ENCODE assay signal across 29 cellular contexts in genomic region chr1:188825471-188825870, GRCh38.
"Had no signal": no experiment of that assay in that cellular context is flagged by ENCODE, and none has a peak within 500 bp of the region (broad histone marks: within the 10 kb centered on the region; RNA-seq: fewer than 3 reads in every experiment).

No MANE protein-coding gene starts in this region.

- ATAC-seq: activated CD4-positive, CD25-positive, alpha-beta regulatory T cell treated with anti-CD3 and anti-CD28 coated beads, Interleukin-2, amount 50 U/mL, for 24 hours; activated CD8-positive, alpha-beta memory T cell treated with anti-CD3 and anti-CD28 coated beads, Interleukin-2, amount 10 ng/mL, durations not matched to agents 7 days and 5 days; activated CD8-positive, alpha-beta T cell treated with anti-CD3 and anti-CD28 coated beads for 36 hours; activated naive CD8-positive, alpha-beta T cell treated with anti-CD3 and anti-CD28 coated beads, Interleukin-2, amount 50 U/mL, for 24 hours; gastrocnemius medialis; left cardiac atrium; left ventricle myocardium superior; right lobe of liver; stimulated activated naive CD8-positive, alpha-beta T cell treated with anti-CD3 and anti-CD28 coated beads, Interleukin-15, Interleukin-2, amounts not matched to agents 100 U/mL and 50 U/mL, for 24 hours had no signal

- DNase-seq: activated CD4-positive, alpha-beta T cell treated with anti-CD3 and anti-CD28 coated beads, Interleukin-2, amount 50 U/mL, for 1 hour; activated CD8-positive, alpha-beta memory T cell treated with anti-CD3 and anti-CD28 coated beads, Interleukin-2, amount 10 ng/mL, durations not matched to agents 7 days and 5 days; activated CD8-positive, alpha-beta T cell treated with anti-CD3 and anti-CD28 coated beads for 36 hours; activated naive CD8-positive, alpha-beta T cell treated with anti-CD3 and anti-CD28 coated beads, Interleukin-2, amount 50 U/mL, for 24 hours; activated T-cell treated with anti-CD3 and anti-CD28 coated beads, Interleukin-2, amount 50 U/mL, for 48 hours; anterior cingulate cortex; dermis blood vessel endothelial cell; effector CD4-positive, alpha-beta T cell; gastrocnemius medialis; glutamatergic neuron; left cardiac atrium; left ventricle myocardium superior; naive B cell; nephron progenitor cell; right lobe of liver; stimulated activated CD4-positive, alpha-beta T cell treated with anti-CD3 and anti-CD28 coated beads, Interleukin-2, amount 100 ng/mL, for 48 hours; stimulated activated naive CD8-positive, alpha-beta T cell treated with anti-CD3 and anti-CD28 coated beads, Interleukin-15, Interleukin-2, amounts not matched to agents 100 U/mL and 50 U/mL, for 24 hours; T-helper 9 cell; testis; transverse colon; WERI-Rb-1 had no signal

- H3K9me3 Mint-ChIP-seq: activated T-helper 2 cell treated with anti-CD3 and anti-CD28 coated beads, Interferon-gamma antibody, Interleukin-2, Interleukin-4, amounts not matched to agents 10 μg/mL and 5 μg/mL and 100 μg/mL, durations not matched to agents 14 hours and 24 hours and 36 hours; mesothelial cell of epicardium; nephron progenitor cell; T-helper 1 cell treated with Interleukin-12 subunit alpha and Interleukin-12 subunit beta and Interleukin-4 antibody, amounts not matched to agents 30 μg/mL and 1 μg/mL, for 36 hours had no signal

- H3K27me3 ChIP-seq: gastrocnemius medialis, neutrophil, right lobe of liver, testis, transverse colon had no signal

- H3K4me3 Mint-ChIP-seq: activated CD8-positive, alpha-beta memory T cell treated with anti-CD3 and anti-CD28 coated beads, Interleukin-2, amount 10 ng/mL, durations not matched to agents 7 days and 5 days; activated CD8-positive, alpha-beta T cell treated with anti-CD3 and anti-CD28 coated beads for 36 hours; activated naive CD4-positive, alpha-beta T cell treated with anti-CD3 and anti-CD28 coated beads, Interleukin-2, amount 50 U/mL, for 24 hours; activated naive CD8-positive, alpha-beta T cell treated with anti-CD3 and anti-CD28 coated beads, Interleukin-2, amount 50 U/mL, for 24 hours; mesothelial cell of epicardium; naive B cell; nephron progenitor cell; T-helper 1 cell treated with Interleukin-12 subunit alpha and Interleukin-12 subunit beta and Interleukin-4 antibody, amounts not matched to agents 30 μg/mL and 1 μg/mL, for 36 hours had no signal

- H3K4me1 ChIP-seq: gastrocnemius medialis, right lobe of liver, testis, transverse colon had no signal

- H3K36me3 ChIP-seq: gastrocnemius medialis, neutrophil, right lobe of liver, transverse colon, WERI-Rb-1 had no signal

- H3K27me3 Mint-ChIP-seq: activated CD8-positive, alpha-beta memory T cell treated with anti-CD3 and anti-CD28 coated beads, Interleukin-2, amount 10 ng/mL, durations not matched to agents 7 days and 5 days; activated CD8-positive, alpha-beta T cell treated with anti-CD3 and anti-CD28 coated beads for 36 hours; activated naive CD4-positive, alpha-beta T cell treated with anti-CD3 and anti-CD28 coated beads, Interleukin-2, amount 50 U/mL, for 24 hours; activated naive CD8-positive, alpha-beta T cell treated with anti-CD3 and anti-CD28 coated beads, Interleukin-2, amount 50 U/mL, for 24 hours; naive B cell had no signal

- H3K27ac Mint-ChIP-seq: activated CD8-positive, alpha-beta memory T cell treated with anti-CD3 and anti-CD28 coated beads, Interleukin-2, amount 10 ng/mL, durations not matched to agents 7 days and 5 days; activated CD8-positive, alpha-beta T cell treated with anti-CD3 and anti-CD28 coated beads for 36 hours; activated naive CD4-positive, alpha-beta T cell treated with anti-CD3 and anti-CD28 coated beads, Interleukin-2, amount 50 U/mL, for 24 hours; activated naive CD8-positive, alpha-beta T cell treated with anti-CD3 and anti-CD28 coated beads, Interleukin-2, amount 50 U/mL, for 24 hours; activated T-helper 2 cell treated with anti-CD3 and anti-CD28 coated beads, Interferon-gamma antibody, Interleukin-2, Interleukin-4, amounts not matched to agents 10 μg/mL and 5 μg/mL and 100 μg/mL, durations not matched to agents 14 hours and 24 hours and 36 hours; mesothelial cell of epicardium; naive B cell; nephron progenitor cell; T-helper 1 cell treated with Interleukin-12 subunit alpha and Interleukin-12 subunit beta and Interleukin-4 antibody, amounts not matched to agents 30 μg/mL and 1 μg/mL, for 36 hours had no signal

- H3K27ac ChIP-seq: gastrocnemius medialis, neutrophil, right lobe of liver, testis, transverse colon, WERI-Rb-1 had no signal

- H3K4me3 ChIP-seq: gastrocnemius medialis, right lobe of liver, testis, transverse colon had no signal

- H3K36me3 Mint-ChIP-seq: activated CD8-positive, alpha-beta memory T cell treated with anti-CD3 and anti-CD28 coated beads, Interleukin-2, amount 10 ng/mL, durations not matched to agents 7 days and 5 days; activated naive CD4-positive, alpha-beta T cell treated with anti-CD3 and anti-CD28 coated beads, Interleukin-2, amount 50 U/mL, for 24 hours; mesothelial cell of epicardium; naive B cell had no signal

- FAIRE-seq: colon, keratinocyte had no signal

- H3K9me3 ChIP-seq: gastrocnemius medialis, neutrophil, right lobe of liver, testis, transverse colon had no signal

- H3K4me1 Mint-ChIP-seq: activated CD8-positive, alpha-beta memory T cell treated with anti-CD3 and anti-CD28 coated beads, Interleukin-2, amount 10 ng/mL, durations not matched to agents 7 days and 5 days; activated naive CD4-positive, alpha-beta T cell treated with anti-CD3 and anti-CD28 coated beads, Interleukin-2, amount 50 U/mL, for 24 hours; activated naive CD8-positive, alpha-beta T cell treated with anti-CD3 and anti-CD28 coated beads, Interleukin-2, amount 50 U/mL, for 24 hours; naive B cell had no signal
